In genomic region chr18:58567453-58568196, GRCh38 we compare ENCODE assay signal across 14 cellular contexts.
DNase-seq lines count a peak whose midpoint lies in the region; ATAC-seq and TF ChIP-seq lines count a peak whose summit lies in the region.
"Had no signal": no experiment of that assay in that cellular context is flagged by ENCODE, and none has a peak within 500 bp of the region (broad histone marks: within the 10 kb centered on the region; RNA-seq: fewer than 3 reads in every experiment).

No MANE protein-coding gene starts in this region.

- peaks cover 10 to 33% (median 25%) of the 10 kb centered on the region in 4 donors for H3K4me1 ChIP-seq in liver (ENCODE audit: control insufficient read depth in 4 of 4, insufficient read depth in 4 of 4, low read length in 3 of 4)
- H3K4me1 ChIP-seq: stomach had no signal

- TF ChIP-seq RAD21 in liver (IDR thresholded peaks at IDR 0.05), result peak in 1 of 2 donors; percentile 25

- ATAC-seq in GM21737 (IDR thresholded peaks at IDR 0.05; ENCODE audit: unreplicated experiment) (no peak), GM18520 (IDR thresholded peaks at IDR 0.05; ENCODE audit: unreplicated experiment) (no peak)

- in situ Hi-C loops in ACHN (cut with HindIII; ENCODE audit: low pct_ligation_motif_present, low pct_unique_long_range_greater_than_20kb, low sequenced_read_pairs), result no loop called here

- H3K27ac ChIP-seq in liver (ENCODE audit: low read depth in 1 of 2, low read length in 2 of 2), result peak overlapping the region; percentile 84 to 98

- peak overlapping the region in 1 of 2 donors; percentile 56 for H3K9ac ChIP-seq in liver (ENCODE audit: low read depth in 1 of 2, low read length in 2 of 2)

- no peaks in the 10 kb centered on the region for H3K9me3 ChIP-seq in liver (ENCODE audit: control insufficient read depth in 4 of 4, low read length in 3 of 4)
- H3K9me3 ChIP-seq: stomach had no signal

- DNase-seq in ACHN, result peak; percentile 69
- DNase-seq in LNCaP clone FGC (ENCODE audit: low read depth), result peak; percentile 91
- DNase-seq in dedifferentiated amniotic fluid mesenchymal stem cell (ENCODE audit: extremely low spot score), result peak; percentile 95
- no peak for DNase-seq in activated CD8-positive, alpha-beta memory T cell treated with anti-CD3 and anti-CD28 coated beads, Interleukin-2, amount 50 U/mL, for 4 hours
- no peak for DNase-seq in NCI-H748 (lab: John Stamatoyannopoulos, UW; ENCODE audit: unreplicated experiment)
- DNase-seq: C1 segment of cervical spinal cord, H7, kidney, NCI-H2171 treated with DMSO at 0.1 percent for 48 hours, stomach, SW 1271 had no signal

- no peaks in the 10 kb centered on the region for H3K27me3 ChIP-seq in liver (ENCODE audit: control insufficient read depth in 4 of 4, insufficient read depth in 4 of 4, low read length in 3 of 4)
- H3K27me3 ChIP-seq: stomach had no signal

- WGBS in liver, result 45% methylated on average over 9 of the region's 9 CpGs

- no peak overlapping the region for H3K4me3 ChIP-seq in LNCaP clone FGC (ENCODE audit: low read depth, low read length)
- no peak overlapping the region for H3K4me3 ChIP-seq in liver (ENCODE audit: low read depth in 1 of 3, low read length in 3 of 3)
- H3K4me3 ChIP-seq: stomach had no signal

- no peaks in the 10 kb centered on the region for H3K36me3 ChIP-seq in liver (ENCODE audit: control insufficient read depth in 4 of 4, insufficient read depth in 3 of 4, low read depth in 1 of 4, low read length in 3 of 4)
- H3K36me3 ChIP-seq: stomach had no signal

- TF ChIP-seq CTCF in LNCaP clone FGC (IDR thresholded peaks at IDR 0.05; ENCODE audit: control insufficient read depth, extremely low read depth, insufficient read depth) (no peak), liver (IDR thresholded peaks at IDR 0.05; ENCODE audit: low read depth, low read length, missing input control) (no peak)

TF ChIP-seq in liver, 16 proteins besides CTCF, POLR2A, EP300 and RAD21:
- TF ChIP-seq GABPA (IDR thresholded peaks at IDR 0.05 in 1 of 2, conservative IDR thresholded peaks at IDR 0.05 in 1 of 2) (no peak), ATF3 (IDR thresholded peaks at IDR 0.05) (peak; percentile 6), JUND (IDR thresholded peaks at IDR 0.05) (peak in 1 of 2 donors; percentile 56), HNF4A (conservative IDR thresholded peaks at IDR 0.05) (peak in 1 of 2 donors; percentile 48), YY1 (IDR thresholded peaks at IDR 0.05) (peak; percentile 23), EGR1 (IDR thresholded peaks at IDR 0.05; ENCODE audit: low read depth in 2 of 2) (no peak), RXRA (IDR thresholded peaks at IDR 0.05) (peak in 1 of 2 donors; percentile 54), HNF4G (IDR thresholded peaks at IDR 0.05) (no peak), FOXA2 (IDR thresholded peaks at IDR 0.05) (no peak), ZBTB33 (IDR thresholded peaks at IDR 0.05) (no peak), SP1 (IDR thresholded peaks at IDR 0.05) (peak; percentile 15), TAF1 (conservative IDR thresholded peaks at IDR 0.05) (no peak), NR2F2 (IDR thresholded peaks at IDR 0.05) (no peak), FOXA1 (IDR thresholded peaks at IDR 0.05) (no peak)
- TF ChIP-seq, protein P1, sequence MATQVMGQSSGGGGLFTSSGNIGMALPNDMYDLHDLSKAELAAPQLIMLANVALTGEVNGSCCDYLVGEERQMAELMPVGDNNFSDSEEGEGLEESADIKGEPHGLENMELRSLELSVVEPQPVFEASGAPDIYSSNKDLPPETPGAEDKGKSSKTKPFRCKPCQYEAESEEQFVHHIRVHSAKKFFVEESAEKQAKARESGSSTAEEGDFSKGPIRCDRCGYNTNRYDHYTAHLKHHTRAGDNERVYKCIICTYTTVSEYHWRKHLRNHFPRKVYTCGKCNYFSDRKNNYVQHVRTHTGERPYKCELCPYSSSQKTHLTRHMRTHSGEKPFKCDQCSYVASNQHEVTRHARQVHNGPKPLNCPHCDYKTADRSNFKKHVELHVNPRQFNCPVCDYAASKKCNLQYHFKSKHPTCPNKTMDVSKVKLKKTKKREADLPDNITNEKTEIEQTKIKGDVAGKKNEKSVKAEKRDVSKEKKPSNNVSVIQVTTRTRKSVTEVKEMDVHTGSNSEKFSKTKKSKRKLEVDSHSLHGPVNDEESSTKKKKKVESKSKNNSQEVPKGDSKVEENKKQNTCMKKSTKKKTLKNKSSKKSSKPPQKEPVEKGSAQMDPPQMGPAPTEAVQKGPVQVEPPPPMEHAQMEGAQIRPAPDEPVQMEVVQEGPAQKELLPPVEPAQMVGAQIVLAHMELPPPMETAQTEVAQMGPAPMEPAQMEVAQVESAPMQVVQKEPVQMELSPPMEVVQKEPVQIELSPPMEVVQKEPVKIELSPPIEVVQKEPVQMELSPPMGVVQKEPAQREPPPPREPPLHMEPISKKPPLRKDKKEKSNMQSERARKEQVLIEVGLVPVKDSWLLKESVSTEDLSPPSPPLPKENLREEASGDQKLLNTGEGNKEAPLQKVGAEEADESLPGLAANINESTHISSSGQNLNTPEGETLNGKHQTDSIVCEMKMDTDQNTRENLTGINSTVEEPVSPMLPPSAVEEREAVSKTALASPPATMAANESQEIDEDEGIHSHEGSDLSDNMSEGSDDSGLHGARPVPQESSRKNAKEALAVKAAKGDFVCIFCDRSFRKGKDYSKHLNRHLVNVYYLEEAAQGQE (IDR thresholded peaks at IDR 0.05), result no peak
- TF ChIP-seq, protein P2, sequence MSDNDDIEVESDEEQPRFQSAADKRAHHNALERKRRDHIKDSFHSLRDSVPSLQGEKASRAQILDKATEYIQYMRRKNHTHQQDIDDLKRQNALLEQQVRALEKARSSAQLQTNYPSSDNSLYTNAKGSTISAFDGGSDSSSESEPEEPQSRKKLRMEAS (IDR thresholded peaks at IDR 0.05), result peak; percentile 18

Comparison
In these comparisons a context has a peak if more than half of its experiments do, and no peak if none do; other contexts are left out.
1. DNase-seq: peak in ACHN (single experiment), LNCaP clone FGC (single experiment) and dedifferentiated amniotic fluid mesenchymal stem cell (single experiment); none in activated CD8-positive, alpha-beta memory T cell treated with anti-CD3 and anti-CD28 coated beads, Interleukin-2, amount 50 U/mL, for 4 hours (single experiment) and NCI-H748 (single experiment).